In the genomic region with DNA sequence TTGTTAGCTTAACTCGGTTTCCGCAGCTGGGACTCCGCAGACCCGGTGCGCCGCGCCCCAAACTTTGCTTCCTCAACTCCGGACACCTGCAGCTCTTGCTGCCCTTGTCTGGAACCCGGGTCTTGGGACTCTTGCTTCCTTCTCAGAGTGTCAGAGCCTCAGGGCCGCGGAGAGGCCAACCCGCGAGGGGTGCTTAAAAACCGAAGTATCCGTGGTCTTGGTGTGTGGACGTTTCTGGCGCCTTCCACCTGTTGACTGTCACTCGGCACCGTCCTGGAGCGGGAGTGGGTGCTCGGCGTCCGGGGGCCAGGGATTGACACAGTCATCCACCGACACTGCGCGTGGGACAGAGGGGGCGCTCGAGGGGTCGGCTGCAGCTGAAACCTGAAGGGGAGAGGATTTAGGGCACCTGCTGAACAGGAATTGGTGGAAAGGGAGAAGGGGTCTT, we compare ENCODE assay signal across 8 cellular contexts. TPM values are rescaled to one million over a fixed set of nuclear protein-coding genes. Genes with fewer than 3 reads are reported as not detected.
DNase-seq lines count a peak whose midpoint lies in the region; ATAC-seq and TF ChIP-seq lines count a peak whose summit lies in the region.

No MANE protein-coding gene starts in this region.

- ATAC-seq in CD4-positive, CD25-positive, alpha-beta regulatory T cell (ENCODE audit: low read depth in 2 of 2), result peak; percentile 53 to 59
- ATAC-seq in GM19463 (IDR thresholded peaks at IDR 0.05; ENCODE audit: unreplicated experiment) (peak; percentile 40), HG03565 (IDR thresholded peaks at IDR 0.05; ENCODE audit: unreplicated experiment) (peak; percentile 28), activated B cell treated with CpG ODN at 0.5 μM for 24 hours (ENCODE audit: low read depth) (peak; percentile 59)

- CTCF ChIA-PET in activated B cell treated with CpG ODN at 0.5 μM for 24 hours (lab: Charles Lee), result interaction anchor here (0.9 kb wide), 1 partner anchor 24 kb away, joined by 3 read pairs; no protein-coding TSS in a partner anchor

- no peak for TF ChIP-seq CTCF in activated B cell treated with CpG ODN at 0.5 μM for 24 hours (IDR thresholded peaks at IDR 0.05)
- peak; percentile 77 for TF ChIP-seq CTCF in chondrocyte (IDR thresholded peaks at IDR 0.05)
- TF ChIP-seq CTCF in lower leg skin (IDR thresholded peaks at IDR 0.05), result no peak

- H3K4me1 Mint-ChIP-seq in CD4-positive, CD25-positive, alpha-beta regulatory T cell, result peaks cover 16 to 50% (median 33%) of the 10 kb centered on the region in 4 donors
- peaks cover 33% of the 10 kb centered on the region for H3K4me1 Mint-ChIP-seq in activated B cell treated with CpG ODN at 0.5 μM for 24 hours
- H3K4me1 Mint-ChIP-seq in chondrocyte (ENCODE audit: low read depth), result peaks cover 40% of the 10 kb centered on the region

- WGBS in lower leg skin, 2 donors, result 0 to 1% methylated on average over 24 to 29 of the region's 29 CpGs

- H3K27ac ChIP-seq in CD4-positive, CD25-positive, alpha-beta regulatory T cell (ENCODE audit: insufficient read depth, low read length, poor library complexity, severe bottlenecking), result peak overlapping the region; percentile 73

- intact Hi-C loops in activated B cell treated with CpG ODN at 0.5 μM for 24 hours (cut with micrococcal nuclease), result loop anchor here (1.0 to 2.0 kb wide), 3 partner anchors 48 to 436 kb away; a partner anchor contains a TSS
- intact Hi-C loops in lower leg skin (cut with DNase I; ENCODE audit: low total_unique reads), result no loop called here

- H3K9me3 ChIP-seq in CD4-positive, CD25-positive, alpha-beta regulatory T cell (ENCODE audit: control insufficient read depth in 2 of 2, low read length in 2 of 2), result no peaks in the 10 kb centered on the region

- H3K9me3 Mint-ChIP-seq in CD4-positive, CD25-positive, alpha-beta regulatory T cell, result peaks cover 0 to 3% (median 0%) of the 10 kb centered on the region in 7 donors
- no peaks in the 10 kb centered on the region for H3K9me3 Mint-ChIP-seq in activated B cell treated with CpG ODN at 0.5 μM for 24 hours
- peaks cover 3% of the 10 kb centered on the region for H3K9me3 Mint-ChIP-seq in chondrocyte (ENCODE audit: low read depth)

- H3K27me3 Mint-ChIP-seq in CD4-positive, CD25-positive, alpha-beta regulatory T cell, result peaks cover 5% of the 10 kb centered on the region
- no peaks in the 10 kb centered on the region for H3K27me3 Mint-ChIP-seq in activated B cell treated with CpG ODN at 0.5 μM for 24 hours
- no peaks in the 10 kb centered on the region for H3K27me3 Mint-ChIP-seq in chondrocyte (ENCODE audit: low read depth)

- H3K36me3 Mint-ChIP-seq in CD4-positive, CD25-positive, alpha-beta regulatory T cell, result peaks cover 14% of the 10 kb centered on the region
- peaks cover 8% of the 10 kb centered on the region for H3K36me3 Mint-ChIP-seq in activated B cell treated with CpG ODN at 0.5 μM for 24 hours (ENCODE audit: low read depth)
- H3K36me3 Mint-ChIP-seq in chondrocyte (ENCODE audit: low read depth), result no peaks in the 10 kb centered on the region

- peak overlapping the region; percentile 84 to 95 (median 91) for H3K27ac Mint-ChIP-seq in CD4-positive, CD25-positive, alpha-beta regulatory T cell
- H3K27ac Mint-ChIP-seq in activated B cell treated with CpG ODN at 0.5 μM for 24 hours (peak overlapping the region; percentile 94), chondrocyte (ENCODE audit: unreplicated experiment) (peak overlapping the region; percentile 69)

- POLR2A ChIA-PET in activated B cell treated with CpG ODN at 0.5 μM for 24 hours (lab: Charles Lee), result interaction anchor here (1.0 to 1.4 kb wide), 6 partner anchors 47 to 434 kb away, joined by 3 to 9 read pairs (median 4); a partner anchor contains a TSS

- H3K4me1 ChIP-seq in CD4-positive, CD25-positive, alpha-beta regulatory T cell (ENCODE audit: control insufficient read depth, insufficient read depth, low read length, poor library complexity, severe bottlenecking), result peaks cover 41% of the 10 kb centered on the region

- peak; percentile 46 to 75 (median 55) for DNase-seq in CD4-positive, CD25-positive, alpha-beta regulatory T cell
- DNase-seq in activated B cell treated with CpG ODN at 0.5 μM for 24 hours (peak; percentile 67), chondrocyte (ENCODE audit: low spot score) (no peak), lower leg skin (ENCODE audit: low spot score in 2 of 2) (peak; percentile 51 to 94), DMS114 treated with DMSO at 0.1 percent for 48 hours (lab: John Stamatoyannopoulos, UW; ENCODE audit: unreplicated experiment) (no peak)
- peak; percentile 31 to 64 (median 36) for DNase-seq in stimulated activated CD4-positive, alpha-beta T cell treated with anti-CD3 and anti-CD28 coated beads, TNF-alpha, amount 100 ng/mL, for 24 hours (ENCODE audit: low read depth in 3 of 3)

- peak overlapping the region; percentile 88 for H3K4me3 ChIP-seq in CD4-positive, CD25-positive, alpha-beta regulatory T cell (ENCODE audit: low read depth, low read length)
- peak overlapping the region; percentile 54 for H3K4me3 ChIP-seq in lower leg skin (ENCODE audit: low read depth, poor library complexity, severe bottlenecking)

- no peaks in the 10 kb centered on the region for H3K27me3 ChIP-seq in CD4-positive, CD25-positive, alpha-beta regulatory T cell (ENCODE audit: control insufficient read depth, insufficient read depth, low read length)

- TF ChIP-seq POLR2A in lower leg skin (IDR thresholded peaks at IDR 0.05), result no peak

- peaks cover 2% of the 10 kb centered on the region for H3K36me3 ChIP-seq in CD4-positive, CD25-positive, alpha-beta regulatory T cell (ENCODE audit: control insufficient read depth, insufficient read depth, low read length)

- peak overlapping the region; percentile 88 to 99 (median 97) for H3K4me3 Mint-ChIP-seq in CD4-positive, CD25-positive, alpha-beta regulatory T cell
- peak overlapping the region; percentile 96 for H3K4me3 Mint-ChIP-seq in activated B cell treated with CpG ODN at 0.5 μM for 24 hours
- peak overlapping the region; percentile 89 for H3K4me3 Mint-ChIP-seq in chondrocyte (ENCODE audit: unreplicated experiment)

RNA-seq across cellular contexts. Expression of a gene that starts 0.4 kb away (rescaled TPM):
- total RNA-seq in CD4-positive, CD25-positive, alpha-beta regulatory T cell, result 47.3 TPM
- polyA plus RNA-seq in CD4-positive, CD25-positive, alpha-beta regulatory T cell, result 100 to 1,000 TPM in 3 of 4 donors, 10 to 100 TPM in 1; 98.4 to 160 (median 127) TPM
- 39.2 and 44.9 TPM in 2 replicates for total RNA-seq in activated B cell treated with CpG ODN at 0.5 μM for 24 hours
- total RNA-seq in chondrocyte, result 8.9 to 10.9 TPM (median 10.5 TPM) in 3 replicates
- total RNA-seq in lower leg skin, result 10 to 100 TPM; 39.3 to 56.0 (median 52.7) TPM

RNA-seq across cellular contexts. Expression of a gene that starts 48.0 kb away (rescaled TPM):
- 66.3 TPM for total RNA-seq in CD4-positive, CD25-positive, alpha-beta regulatory T cell
- polyA plus RNA-seq in CD4-positive, CD25-positive, alpha-beta regulatory T cell, result 10 to 100 TPM; 37.9 to 53.1 (median 46.3) TPM
- total RNA-seq in activated B cell treated with CpG ODN at 0.5 μM for 24 hours (39.4 and 41.2 TPM in 2 replicates), chondrocyte (49.2 to 51.4 TPM (median 50.9 TPM) in 3 replicates), lower leg skin (10 to 100 TPM; 24.5 to 32.0 (median 27.0) TPM)

Comparison
In these comparisons a context has a peak if more than half of its experiments do, and no peak if none do; other contexts are left out.
1. DNase-seq: peak in CD4-positive, CD25-positive, alpha-beta regulatory T cell (3 of 3), activated B cell treated with CpG ODN at 0.5 μM for 24 hours (single experiment), lower leg skin (2 of 2) and stimulated activated CD4-positive, alpha-beta T cell treated with anti-CD3 and anti-CD28 coated beads, TNF-alpha, amount 100 ng/mL, for 24 hours (3 of 3); none in chondrocyte (single experiment) and DMS114 treated with DMSO at 0.1 percent for 48 hours (single experiment).
2. Peak in every context shown above with its lines, with median percentiles within 50 percentile points of each other: ATAC-seq, H3K27ac Mint-ChIP-seq and H3K4me3 Mint-ChIP-seq.